19 cellular contexts compared by ENCODE assay signal in genomic region chr1:228045405-228045804, GRCh38. TPM values are rescaled to one million over a fixed set of nuclear protein-coding genes. Genes with fewer than 3 reads are reported as not detected.
DNase-seq lines count a peak whose midpoint lies in the region; ATAC-seq and TF ChIP-seq lines count a peak whose summit lies in the region.
"Had no signal": no experiment of that assay in that cellular context is flagged by ENCODE, and none has a peak within 500 bp of the region (broad histone marks: within the 10 kb centered on the region; RNA-seq: fewer than 3 reads in every experiment).

No MANE protein-coding gene starts in this region.

- DNase-seq in PC-3, result peak; percentile 30
- DNase-seq in coronary artery (ENCODE audit: low spot score), result peak; percentile 56
- DNase-seq in mucosa of gallbladder (ENCODE audit: low spot score), result peak; percentile 8
- no peak for DNase-seq in upper lobe of left lung
- no peak for DNase-seq in ureter (ENCODE audit: low spot score)
- DNase-seq in hepatic stellate cell (ENCODE audit: low spot score), result no peak
- DNase-seq in DMS153 treated with DMSO at 0.1 percent for 48 hours (lab: John Stamatoyannopoulos, UW; ENCODE audit: unreplicated experiment), result no peak
- DNase-seq: CD4-positive, CD25-positive, alpha-beta regulatory T cell; DMS79; Kasumi-1; NCI-H1694 treated with DMSO at 0.1 percent for 48 hours; NCI-H446; NCI-H526; SIG-M5; SK-N-SH had no signal

- CTCF ChIA-PET in PC-3 (lab: Charles Lee), result interaction anchor here (1.3 kb wide), 1 partner anchor 46 kb away, joined by 7 read pairs; no protein-coding TSS in a partner anchor

- POLR2A ChIA-PET in PC-3 (lab: Charles Lee; ENCODE audit: unreplicated experiment), result interaction anchor here (0.8 kb wide), 1 partner anchor 15 kb away, joined by 7 read pairs; no protein-coding TSS in a partner anchor

- H3F3A ChIP-seq in PC-3 (ENCODE audit: low read length, unreplicated experiment), result peaks cover 4% of the 10 kb centered on the region

- H3K79me2 ChIP-seq in PC-3 (ENCODE audit: low read length), result no peaks in the 10 kb centered on the region

- peak overlapping the region; percentile 4; the same call in 1 of the 2 replicates for H3K9ac ChIP-seq in PC-3 (ENCODE audit: low read length)
- H3K9ac ChIP-seq: SK-N-SH had no signal

- no peaks in the 10 kb centered on the region for H3K9me2 ChIP-seq in PC-3 (replicated peaks; ENCODE audit: low read length)
- H3K9me2 ChIP-seq: SK-N-SH had no signal

- TF ChIP-seq EP300 in upper lobe of left lung (IDR thresholded peaks at IDR 0.05), result no peak

- no peak for TF ChIP-seq POLR2A in upper lobe of left lung (IDR thresholded peaks at IDR 0.05)

- ATAC-seq in PC-3, result no peak
- no peak for ATAC-seq in upper lobe of left lung (ENCODE audit: low FRiP score in 2 of 2)
- no peak for ATAC-seq in HG03175 (IDR thresholded peaks at IDR 0.05; ENCODE audit: unreplicated experiment)
- ATAC-seq: GM12878 had no signal

- peak overlapping the region; percentile 64 for H3K27ac ChIP-seq in PC-3 (ENCODE audit: low read length)
- H3K27ac ChIP-seq in coronary artery, result no peak overlapping the region
- H3K27ac ChIP-seq in upper lobe of left lung, result peak overlapping the region in 3 of 4 donors; percentile 35 to 73 (median 49)

- WGBS in upper lobe of left lung, 2 donors, result 55 to 75% methylated on average over 7 of the region's 7 CpGs

- intact Hi-C loops in PC-3 (cut with micrococcal nuclease), result no loop called here

- H3K9me3 ChIP-seq in PC-3 (ENCODE audit: low read length), result no peaks in the 10 kb centered on the region
- H3K9me3 ChIP-seq in upper lobe of left lung, result no peaks in the 10 kb centered on the region
- H3K9me3 ChIP-seq: SK-N-SH had no signal

- H2AFZ ChIP-seq in PC-3 (ENCODE audit: low read length), result no peak overlapping the region

- TF ChIP-seq CTCF in PC-3 (conservative IDR thresholded peaks at IDR 0.05; ENCODE audit: low read depth, low read length) (no peak), coronary artery (IDR thresholded peaks at IDR 0.05) (no peak), upper lobe of left lung (IDR thresholded peaks at IDR 0.05) (no peak)

- BruUV-seq in PC-3 (replicated peaks; lab: Mats Ljungman, UMichigan), result no TSS peak

- H3K4me3 ChIP-seq in PC-3 (ENCODE audit: low read length), result 0 out of 2 replicates have a peak overlapping the region, but pooled peaks have one; percentile 8
- no peak overlapping the region for H3K4me3 ChIP-seq in coronary artery
- H3K4me3 ChIP-seq in upper lobe of left lung, result no peak overlapping the region
- H3K4me3 ChIP-seq: GM12878 had no signal

- H3K27me3 ChIP-seq in PC-3 (ENCODE audit: low read length), result no peaks in the 10 kb centered on the region
- no peaks in the 10 kb centered on the region for H3K27me3 ChIP-seq in upper lobe of left lung

- H3K36me3 ChIP-seq in PC-3 (ENCODE audit: low read depth, low read length), result no peaks in the 10 kb centered on the region
- H3K36me3 ChIP-seq in upper lobe of left lung, result no peaks in the 10 kb centered on the region

- peaks cover 41% of the 10 kb centered on the region for H3K4me1 ChIP-seq in PC-3 (ENCODE audit: insufficient read depth, low read length)
- peaks cover 0 to 16% (median 7%) of the 10 kb centered on the region in 4 donors for H3K4me1 ChIP-seq in upper lobe of left lung

- H3K4me2 ChIP-seq in PC-3 (ENCODE audit: low read length), result peak overlapping the region; percentile 65
- H3K4me2 ChIP-seq: SK-N-SH had no signal

- H4K20me1 ChIP-seq in PC-3 (ENCODE audit: low read length), result no peaks in the 10 kb centered on the region

RNA-seq across cellular contexts. Expression of gene ARF1, which starts 37.1 kb away (rescaled TPM):
- 685 and 688 TPM in 2 replicates for total RNA-seq in PC-3 (2014; rRNA removed)
- total RNA-seq in mucosa of gallbladder, result 419 TPM
- total RNA-seq in upper lobe of left lung, result 100 to 1,000 TPM; 157 to 487 (median 374) TPM
- total RNA-seq in ureter, result 361 TPM

RNA-seq across cellular contexts. Expression of gene WNT3A, which starts 38.6 kb away (rescaled TPM):
- total RNA-seq in PC-3 (2014; rRNA removed) (1.0 and 1.5 TPM in 2 replicates), mucosa of gallbladder (0.06 TPM), upper lobe of left lung (10 to 100 TPM in 2 of 6 donors, 1 to 10 TPM in 4; 1.0 to 19.6 (median 6.4) TPM), ureter (0.21 TPM)
- total RNA-seq: A673; CD4-positive, CD25-positive, alpha-beta regulatory T cell; GM12878; MCF 10A had no signal

RNA-seq across cellular contexts. Expression of gene C1orf35, which starts 57.7 kb away (rescaled TPM):
- 63.3 and 93.0 TPM in 2 replicates for total RNA-seq in PC-3 (2014; rRNA removed)
- total RNA-seq in mucosa of gallbladder, result 22.4 TPM
- 10 to 100 TPM; 12.8 to 34.6 (median 17.8) TPM for total RNA-seq in upper lobe of left lung
- total RNA-seq in ureter, result 16.5 TPM

Comparison
In these comparisons a context has a peak if more than half of its experiments do, and no peak if none do; other contexts are left out.
1. DNase-seq: peak in PC-3 (single experiment), coronary artery (single experiment) and mucosa of gallbladder (single experiment); none in upper lobe of left lung (0 of 2), ureter (single experiment), hepatic stellate cell (single experiment) and DMS153 treated with DMSO at 0.1 percent for 48 hours (single experiment).
2. H3K27ac ChIP-seq: peak in PC-3 (single experiment) and upper lobe of left lung (3 of 4); none in coronary artery (0 of 2).